ENCODE assay signal across 7 cellular contexts in genomic region chr1:63054184-63054583, GRCh38.
"Had no signal": no experiment of that assay in that cellular context is flagged by ENCODE, and none has a peak within 500 bp of the region (broad histone marks: within the 10 kb centered on the region; RNA-seq: fewer than 3 reads in every experiment).

No MANE protein-coding gene starts in this region.

- H3K9ac ChIP-seq: GM23248 had no signal

- H3K27ac ChIP-seq: GM23248, HL-60 had no signal

- DNase-seq: GM23248, H7, HFFc6, KG1 had no signal

- H3K9me3 ChIP-seq: HAP-1 had no signal

- H3K4me3 ChIP-seq: GM23248, HAP-1 had no signal

- H3K4me1 ChIP-seq: HAP-1 had no signal

- H2AFZ ChIP-seq: GM23248 had no signal

- H3K36me3 ChIP-seq: HAP-1 had no signal

- ATAC-seq: HCT116 had no signal
